Comparison of ENCODE assay signal across 13 cellular contexts in genomic region chr18:41753826-41754225, GRCh38.
"Had no signal": no experiment of that assay in that cellular context is flagged by ENCODE, and none has a peak within 500 bp of the region (broad histone marks: within the 10 kb centered on the region; RNA-seq: fewer than 3 reads in every experiment).

No MANE protein-coding gene starts in this region.

- H3K27ac Mint-ChIP-seq: activated T-helper 17 cell treated with anti-CD3 and anti-CD28 coated beads, Interleukin-2, amount 50 U/mL, for 72 hours had no signal

- H3K4me3 Mint-ChIP-seq: activated T-helper 17 cell treated with anti-CD3 and anti-CD28 coated beads, Interleukin-2, amount 50 U/mL, for 72 hours had no signal

- H3K27ac ChIP-seq: prostate gland, suprapubic skin had no signal

- H3K27me3 ChIP-seq: suprapubic skin had no signal

- H3K4me1 ChIP-seq: prostate gland, suprapubic skin had no signal

- ATAC-seq: activated T-helper 17 cell treated with anti-CD3 and anti-CD28 coated beads, Interleukin-2, amount 50 U/mL, for 72 hours; right cardiac atrium; stimulated activated naive CD8-positive, alpha-beta T cell treated with anti-CD3 and anti-CD28 coated beads, Interleukin-15, Interleukin-2, amounts not matched to agents 100 U/mL and 50 U/mL, for 24 hours had no signal

- H3K9me3 ChIP-seq: prostate gland, suprapubic skin had no signal

- H3K27me3 Mint-ChIP-seq: activated T-helper 17 cell treated with anti-CD3 and anti-CD28 coated beads, Interleukin-2, amount 50 U/mL, for 72 hours had no signal

- H3K4me3 ChIP-seq: prostate gland, smooth muscle cell, suprapubic skin had no signal

- H3K4me1 Mint-ChIP-seq: activated T-helper 17 cell treated with anti-CD3 and anti-CD28 coated beads, Interleukin-2, amount 50 U/mL, for 72 hours had no signal

- H3K9me3 Mint-ChIP-seq: activated T-helper 17 cell treated with anti-CD3 and anti-CD28 coated beads, Interleukin-2, amount 50 U/mL, for 72 hours had no signal

- DNase-seq: activated CD4-positive, alpha-beta T cell treated with anti-CD3 and anti-CD28 coated beads, Interleukin-2, amount 50 U/mL, for 4 hours; activated CD4-positive, CD25-positive, alpha-beta regulatory T cell treated with anti-CD3 and anti-CD28 coated beads, Interleukin-2, amount 50 U/mL, for 72 hours; activated naive CD4-positive, alpha-beta T cell treated with Interleukin-2 at 50 U/mL for 16 hours; aorta; dermis blood vessel endothelial cell; head of caudate nucleus; midbrain; right cardiac atrium; stimulated activated naive CD8-positive, alpha-beta T cell treated with anti-CD3 and anti-CD28 coated beads, Interleukin-15, Interleukin-2, amounts not matched to agents 100 U/mL and 50 U/mL, for 24 hours had no signal

- H3K36me3 ChIP-seq: prostate gland, suprapubic skin had no signal

- H3K4me2 ChIP-seq: smooth muscle cell had no signal
